ENCODE assay signal across 1 cellular context in the genomic region with DNA sequence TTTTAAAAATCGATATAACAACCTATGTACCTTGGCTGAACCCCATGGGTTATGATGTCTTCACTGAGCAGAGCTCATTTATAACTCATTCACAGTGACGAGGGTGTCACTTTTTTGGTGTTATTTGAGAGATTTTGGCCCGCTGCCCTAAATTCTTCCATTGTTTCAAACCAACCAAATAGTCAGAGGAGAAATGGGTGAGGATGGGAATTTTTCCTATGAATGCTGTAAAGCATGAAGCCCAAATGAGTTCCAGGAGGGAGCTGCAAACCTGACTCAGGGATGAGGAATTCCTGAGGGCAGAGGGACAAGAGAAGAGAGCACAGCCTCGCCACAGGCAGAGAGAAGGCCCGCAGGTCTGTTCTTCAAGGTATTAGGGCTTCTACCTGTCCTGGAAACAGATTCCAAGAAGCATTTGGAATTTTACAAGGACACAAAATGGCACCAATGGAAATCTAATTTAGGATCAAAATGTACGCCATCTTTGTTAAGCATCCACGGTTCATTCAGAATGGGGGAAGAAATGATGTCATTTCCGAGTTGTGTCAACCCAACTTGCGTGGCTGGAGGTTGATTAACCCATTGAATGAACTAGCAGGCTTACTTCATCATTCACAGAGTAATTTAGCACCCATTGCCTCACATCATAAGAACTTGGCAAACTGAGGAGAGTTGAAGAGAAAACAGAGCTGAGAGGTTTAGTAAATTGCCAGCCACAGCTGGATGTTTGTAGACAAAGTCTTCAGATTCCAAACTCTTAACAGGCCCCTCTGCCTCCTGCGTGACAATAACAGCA.
TF ChIP-seq lines count a peak whose summit lies in the region.

No MANE protein-coding gene starts in this region.

TF ChIP-seq in GM23338, 12 proteins besides CTCF, POLR2A, EP300 and RAD21 (continued from another document):
- TF ChIP-seq, protein P1, sequence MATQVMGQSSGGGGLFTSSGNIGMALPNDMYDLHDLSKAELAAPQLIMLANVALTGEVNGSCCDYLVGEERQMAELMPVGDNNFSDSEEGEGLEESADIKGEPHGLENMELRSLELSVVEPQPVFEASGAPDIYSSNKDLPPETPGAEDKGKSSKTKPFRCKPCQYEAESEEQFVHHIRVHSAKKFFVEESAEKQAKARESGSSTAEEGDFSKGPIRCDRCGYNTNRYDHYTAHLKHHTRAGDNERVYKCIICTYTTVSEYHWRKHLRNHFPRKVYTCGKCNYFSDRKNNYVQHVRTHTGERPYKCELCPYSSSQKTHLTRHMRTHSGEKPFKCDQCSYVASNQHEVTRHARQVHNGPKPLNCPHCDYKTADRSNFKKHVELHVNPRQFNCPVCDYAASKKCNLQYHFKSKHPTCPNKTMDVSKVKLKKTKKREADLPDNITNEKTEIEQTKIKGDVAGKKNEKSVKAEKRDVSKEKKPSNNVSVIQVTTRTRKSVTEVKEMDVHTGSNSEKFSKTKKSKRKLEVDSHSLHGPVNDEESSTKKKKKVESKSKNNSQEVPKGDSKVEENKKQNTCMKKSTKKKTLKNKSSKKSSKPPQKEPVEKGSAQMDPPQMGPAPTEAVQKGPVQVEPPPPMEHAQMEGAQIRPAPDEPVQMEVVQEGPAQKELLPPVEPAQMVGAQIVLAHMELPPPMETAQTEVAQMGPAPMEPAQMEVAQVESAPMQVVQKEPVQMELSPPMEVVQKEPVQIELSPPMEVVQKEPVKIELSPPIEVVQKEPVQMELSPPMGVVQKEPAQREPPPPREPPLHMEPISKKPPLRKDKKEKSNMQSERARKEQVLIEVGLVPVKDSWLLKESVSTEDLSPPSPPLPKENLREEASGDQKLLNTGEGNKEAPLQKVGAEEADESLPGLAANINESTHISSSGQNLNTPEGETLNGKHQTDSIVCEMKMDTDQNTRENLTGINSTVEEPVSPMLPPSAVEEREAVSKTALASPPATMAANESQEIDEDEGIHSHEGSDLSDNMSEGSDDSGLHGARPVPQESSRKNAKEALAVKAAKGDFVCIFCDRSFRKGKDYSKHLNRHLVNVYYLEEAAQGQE (IDR thresholded peaks at IDR 0.05; ENCODE audit: unreplicated experiment), result no peak
- TF ChIP-seq ZNF114 (CRISPR knock-in tag; IDR thresholded peaks at IDR 0.05) (no peak), CREB1 (CRISPR knock-in tag; IDR thresholded peaks at IDR 0.05; ENCODE audit: low read depth) (no peak), EZH2 (IDR thresholded peaks at IDR 0.05; ENCODE audit: low read depth, unreplicated experiment) (no peak), STAT1 (IDR thresholded peaks at IDR 0.05; ENCODE audit: unreplicated experiment) (no peak)
